ENCODE assay signal across 15 cellular contexts in the genomic region with DNA sequence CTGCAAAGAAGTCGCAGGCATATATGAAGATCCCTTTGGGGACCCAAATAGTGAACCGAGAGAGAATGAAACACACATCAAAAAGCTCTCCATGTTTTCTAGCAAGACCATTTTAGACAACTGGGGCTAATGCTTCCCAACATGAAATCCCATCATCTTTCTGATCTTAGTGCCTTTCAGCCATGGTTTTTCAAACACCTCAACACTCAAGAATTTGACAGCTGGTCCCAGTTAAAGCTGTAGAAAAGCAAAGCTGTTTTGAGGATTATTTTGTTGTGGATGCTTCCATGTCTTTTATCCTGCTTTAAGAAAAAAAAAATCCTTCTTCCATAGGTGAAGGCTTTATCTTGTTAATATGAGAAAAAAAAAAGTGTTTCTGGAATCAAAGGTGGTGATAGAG.
DNase-seq lines count a peak whose midpoint lies in the region; TF ChIP-seq lines count a peak whose summit lies in the region.
"Had no signal": no experiment of that assay in that cellular context is flagged by ENCODE, and none has a peak within 500 bp of the region (broad histone marks: within the 10 kb centered on the region; RNA-seq: fewer than 3 reads in every experiment).

No MANE protein-coding gene starts in this region.

- no peak for TF ChIP-seq CTCF in AG10803 (conservative IDR thresholded peaks at IDR 0.05; ENCODE audit: low read length)

- peak; percentile 14 for DNase-seq in AG10803 (ENCODE audit: low read depth)
- DNase-seq in LHCN-M2 (ENCODE audit: low read depth), result peak; percentile 34
- DNase-seq in NCI-H82 treated with DMSO at 0.1 percent for 48 hours (lab: John Stamatoyannopoulos, UW; ENCODE audit: unreplicated experiment), result peak; percentile 87
- DNase-seq in myocyte (ENCODE audit: low read depth), result peak; percentile 53
- no peak for DNase-seq in DMS153 (lab: John Stamatoyannopoulos, UW)
- DNase-seq in activated CD4-positive, alpha-beta T cell treated with anti-CD3 and anti-CD28 coated beads, Interleukin-2, amount 50 U/mL, for 1 hour, result no peak
- no peak for DNase-seq in RPMI8226
- no peak for DNase-seq in cortex of kidney (lab: John Stamatoyannopoulos, UW)
- DNase-seq: 8988T; CD4-positive, alpha-beta memory T cell; DMS79 treated with DMSO at 0.1 percent for 48 hours; EL; H9 had no signal

- H3K4me3 ChIP-seq in AG10803 (ENCODE audit: low read length), result no peak overlapping the region
- H3K4me3 ChIP-seq: BLaER1, GM12878 had no signal

Comparison
In these comparisons a context has a peak if more than half of its experiments do, and no peak if none do; other contexts are left out.
1. DNase-seq: peak in AG10803 (single experiment), LHCN-M2 (single experiment), NCI-H82 treated with DMSO at 0.1 percent for 48 hours (single experiment) and myocyte (single experiment); none in DMS153 (single experiment), activated CD4-positive, alpha-beta T cell treated with anti-CD3 and anti-CD28 coated beads, Interleukin-2, amount 50 U/mL, for 1 hour (single experiment), RPMI8226 (single experiment) and cortex of kidney (single experiment).